2 cellular contexts compared by ENCODE assay signal in the genomic region with DNA sequence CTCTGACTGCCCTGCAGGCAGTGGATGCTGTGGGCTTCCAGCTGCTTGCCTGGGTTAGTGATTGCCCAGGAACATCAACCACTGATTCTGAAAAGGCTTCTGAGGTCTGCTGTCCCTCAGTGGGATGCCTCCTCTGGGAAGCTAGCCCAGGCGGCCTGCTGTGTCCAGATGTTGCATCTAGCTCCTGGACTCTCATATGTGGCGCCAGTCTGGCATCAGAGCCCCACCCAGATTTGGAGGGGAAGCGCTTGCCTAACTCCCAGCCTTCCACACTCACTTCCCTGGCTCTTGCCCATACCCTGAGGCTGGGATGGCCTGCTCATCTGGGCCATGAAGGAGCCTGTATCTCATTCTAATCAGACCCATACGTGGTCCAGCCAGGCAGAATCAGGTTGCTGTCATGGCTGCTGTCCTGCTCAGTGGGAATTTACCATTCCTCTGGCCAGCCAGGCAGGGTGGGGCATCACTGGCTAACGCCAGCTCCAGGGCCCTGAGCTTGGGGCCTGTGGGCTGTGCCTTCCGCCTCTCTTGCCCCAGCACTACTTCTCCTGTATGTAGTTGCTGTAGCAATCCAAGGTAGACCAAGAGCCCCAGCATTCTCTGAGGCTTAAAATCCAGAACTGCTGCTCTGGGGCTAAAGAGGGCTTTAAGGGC.
TF ChIP-seq lines count a peak whose summit lies in the region.

No MANE protein-coding gene starts in this region.

TF ChIP-seq in IMR-90, 13 proteins besides CTCF, POLR2A, EP300 and RAD21:
- TF ChIP-seq RFX5 (IDR thresholded peaks at IDR 0.05; ENCODE audit: low read depth, low read length) (no peak), FOS (IDR thresholded peaks at IDR 0.05; ENCODE audit: low read depth, low read length) (no peak), RCOR1 (IDR thresholded peaks at IDR 0.05; ENCODE audit: insufficient replicate concordance, low read length) (no peak), MAFK (IDR thresholded peaks at IDR 0.05; ENCODE audit: low read depth, low read length) (no peak), MAZ (IDR thresholded peaks at IDR 0.05; ENCODE audit: borderline replicate concordance, low read depth, low read length) (no peak), NFE2L2 (IDR thresholded peaks at IDR 0.05; ENCODE audit: low read depth, low read length) (no peak), CHD1 (IDR thresholded peaks at IDR 0.05; ENCODE audit: low read depth, low read length) (no peak), BHLHE40 (IDR thresholded peaks at IDR 0.05; ENCODE audit: low read depth, low read length) (no peak), MXI1 (IDR thresholded peaks at IDR 0.05; ENCODE audit: borderline replicate concordance, low read depth, low read length) (no peak), SMC3 (IDR thresholded peaks at IDR 0.05; ENCODE audit: low read depth, low read length) (no peak)
- TF ChIP-seq, protein P1, sequence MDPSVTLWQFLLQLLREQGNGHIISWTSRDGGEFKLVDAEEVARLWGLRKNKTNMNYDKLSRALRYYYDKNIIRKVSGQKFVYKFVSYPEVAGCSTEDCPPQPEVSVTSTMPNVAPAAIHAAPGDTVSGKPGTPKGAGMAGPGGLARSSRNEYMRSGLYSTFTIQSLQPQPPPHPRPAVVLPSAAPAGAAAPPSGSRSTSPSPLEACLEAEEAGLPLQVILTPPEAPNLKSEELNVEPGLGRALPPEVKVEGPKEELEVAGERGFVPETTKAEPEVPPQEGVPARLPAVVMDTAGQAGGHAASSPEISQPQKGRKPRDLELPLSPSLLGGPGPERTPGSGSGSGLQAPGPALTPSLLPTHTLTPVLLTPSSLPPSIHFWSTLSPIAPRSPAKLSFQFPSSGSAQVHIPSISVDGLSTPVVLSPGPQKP (IDR thresholded peaks at IDR 0.05; ENCODE audit: borderline replicate concordance, low read depth, low read length), result no peak
- TF ChIP-seq, protein P2, sequence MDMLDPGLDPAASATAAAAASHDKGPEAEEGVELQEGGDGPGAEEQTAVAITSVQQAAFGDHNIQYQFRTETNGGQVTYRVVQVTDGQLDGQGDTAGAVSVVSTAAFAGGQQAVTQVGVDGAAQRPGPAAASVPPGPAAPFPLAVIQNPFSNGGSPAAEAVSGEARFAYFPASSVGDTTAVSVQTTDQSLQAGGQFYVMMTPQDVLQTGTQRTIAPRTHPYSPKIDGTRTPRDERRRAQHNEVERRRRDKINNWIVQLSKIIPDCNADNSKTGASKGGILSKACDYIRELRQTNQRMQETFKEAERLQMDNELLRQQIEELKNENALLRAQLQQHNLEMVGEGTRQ (IDR thresholded peaks at IDR 0.05; ENCODE audit: low read depth, low read length), result no peak

TF ChIP-seq in H1, 55 proteins besides CTCF, POLR2A, EP300 and RAD21:
- TF ChIP-seq RXRA (IDR thresholded peaks at IDR 0.05; ENCODE audit: insufficient read depth, low read depth, low read length) (no peak), POLR2AphosphoS5 (IDR thresholded peaks at IDR 0.05; ENCODE audit: low read depth, low read length) (no peak), JUND (IDR thresholded peaks at IDR 0.05; ENCODE audit: low read length) (no peak), BACH1 (IDR thresholded peaks at IDR 0.05; ENCODE audit: low read length) (no peak), PHF8 (conservative IDR thresholded peaks at IDR 0.05; ENCODE audit: low read depth, low read length) (no peak), CBX5 (IDR thresholded peaks at IDR 0.05; ENCODE audit: low read depth, low read length) (no peak), BCL11A (IDR thresholded peaks at IDR 0.05; ENCODE audit: low read depth in 2 of 2, low read length in 2 of 2) (no peak), TAF7 (optimal IDR thresholded peaks at IDR 0.05; ENCODE audit: borderline replicate concordance, low read depth, low read length) (no peak), KDM4A (IDR thresholded peaks at IDR 0.05; ENCODE audit: low read depth, low read length, severe bottlenecking) (no peak), MAFK (IDR thresholded peaks at IDR 0.05; ENCODE audit: low read depth, low read length) (no peak), SAP30 (IDR thresholded peaks at IDR 0.05; ENCODE audit: insufficient read depth, insufficient replicate concordance, low read length) (no peak), HDAC6 (IDR thresholded peaks at IDR 0.05; ENCODE audit: low read depth, low read length) (no peak), HDAC2 (IDR thresholded peaks at IDR 0.05; ENCODE audit: borderline replicate concordance in 1 of 2, low read depth in 2 of 2, low read length in 2 of 2) (no peak), RBBP5 (IDR thresholded peaks at IDR 0.05; ENCODE audit: borderline replicate concordance, low read depth, low read length) (no peak), SIX5 (IDR thresholded peaks at IDR 0.05; ENCODE audit: low read depth, low read length) (no peak), NRF1 (IDR thresholded peaks at IDR 0.05; ENCODE audit: low read depth, low read length) (no peak), SP2 (IDR thresholded peaks at IDR 0.05; ENCODE audit: low read length) (no peak)
- TF ChIP-seq, protein P3, sequence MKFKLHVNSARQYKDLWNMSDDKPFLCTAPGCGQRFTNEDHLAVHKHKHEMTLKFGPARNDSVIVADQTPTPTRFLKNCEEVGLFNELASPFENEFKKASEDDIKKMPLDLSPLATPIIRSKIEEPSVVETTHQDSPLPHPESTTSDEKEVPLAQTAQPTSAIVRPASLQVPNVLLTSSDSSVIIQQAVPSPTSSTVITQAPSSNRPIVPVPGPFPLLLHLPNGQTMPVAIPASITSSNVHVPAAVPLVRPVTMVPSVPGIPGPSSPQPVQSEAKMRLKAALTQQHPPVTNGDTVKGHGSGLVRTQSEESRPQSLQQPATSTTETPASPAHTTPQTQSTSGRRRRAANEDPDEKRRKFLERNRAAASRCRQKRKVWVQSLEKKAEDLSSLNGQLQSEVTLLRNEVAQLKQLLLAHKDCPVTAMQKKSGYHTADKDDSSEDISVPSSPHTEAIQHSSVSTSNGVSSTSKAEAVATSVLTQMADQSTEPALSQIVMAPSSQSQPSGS (IDR thresholded peaks at IDR 0.05; ENCODE audit: low read length), result no peak
- TF ChIP-seq, protein P4, sequence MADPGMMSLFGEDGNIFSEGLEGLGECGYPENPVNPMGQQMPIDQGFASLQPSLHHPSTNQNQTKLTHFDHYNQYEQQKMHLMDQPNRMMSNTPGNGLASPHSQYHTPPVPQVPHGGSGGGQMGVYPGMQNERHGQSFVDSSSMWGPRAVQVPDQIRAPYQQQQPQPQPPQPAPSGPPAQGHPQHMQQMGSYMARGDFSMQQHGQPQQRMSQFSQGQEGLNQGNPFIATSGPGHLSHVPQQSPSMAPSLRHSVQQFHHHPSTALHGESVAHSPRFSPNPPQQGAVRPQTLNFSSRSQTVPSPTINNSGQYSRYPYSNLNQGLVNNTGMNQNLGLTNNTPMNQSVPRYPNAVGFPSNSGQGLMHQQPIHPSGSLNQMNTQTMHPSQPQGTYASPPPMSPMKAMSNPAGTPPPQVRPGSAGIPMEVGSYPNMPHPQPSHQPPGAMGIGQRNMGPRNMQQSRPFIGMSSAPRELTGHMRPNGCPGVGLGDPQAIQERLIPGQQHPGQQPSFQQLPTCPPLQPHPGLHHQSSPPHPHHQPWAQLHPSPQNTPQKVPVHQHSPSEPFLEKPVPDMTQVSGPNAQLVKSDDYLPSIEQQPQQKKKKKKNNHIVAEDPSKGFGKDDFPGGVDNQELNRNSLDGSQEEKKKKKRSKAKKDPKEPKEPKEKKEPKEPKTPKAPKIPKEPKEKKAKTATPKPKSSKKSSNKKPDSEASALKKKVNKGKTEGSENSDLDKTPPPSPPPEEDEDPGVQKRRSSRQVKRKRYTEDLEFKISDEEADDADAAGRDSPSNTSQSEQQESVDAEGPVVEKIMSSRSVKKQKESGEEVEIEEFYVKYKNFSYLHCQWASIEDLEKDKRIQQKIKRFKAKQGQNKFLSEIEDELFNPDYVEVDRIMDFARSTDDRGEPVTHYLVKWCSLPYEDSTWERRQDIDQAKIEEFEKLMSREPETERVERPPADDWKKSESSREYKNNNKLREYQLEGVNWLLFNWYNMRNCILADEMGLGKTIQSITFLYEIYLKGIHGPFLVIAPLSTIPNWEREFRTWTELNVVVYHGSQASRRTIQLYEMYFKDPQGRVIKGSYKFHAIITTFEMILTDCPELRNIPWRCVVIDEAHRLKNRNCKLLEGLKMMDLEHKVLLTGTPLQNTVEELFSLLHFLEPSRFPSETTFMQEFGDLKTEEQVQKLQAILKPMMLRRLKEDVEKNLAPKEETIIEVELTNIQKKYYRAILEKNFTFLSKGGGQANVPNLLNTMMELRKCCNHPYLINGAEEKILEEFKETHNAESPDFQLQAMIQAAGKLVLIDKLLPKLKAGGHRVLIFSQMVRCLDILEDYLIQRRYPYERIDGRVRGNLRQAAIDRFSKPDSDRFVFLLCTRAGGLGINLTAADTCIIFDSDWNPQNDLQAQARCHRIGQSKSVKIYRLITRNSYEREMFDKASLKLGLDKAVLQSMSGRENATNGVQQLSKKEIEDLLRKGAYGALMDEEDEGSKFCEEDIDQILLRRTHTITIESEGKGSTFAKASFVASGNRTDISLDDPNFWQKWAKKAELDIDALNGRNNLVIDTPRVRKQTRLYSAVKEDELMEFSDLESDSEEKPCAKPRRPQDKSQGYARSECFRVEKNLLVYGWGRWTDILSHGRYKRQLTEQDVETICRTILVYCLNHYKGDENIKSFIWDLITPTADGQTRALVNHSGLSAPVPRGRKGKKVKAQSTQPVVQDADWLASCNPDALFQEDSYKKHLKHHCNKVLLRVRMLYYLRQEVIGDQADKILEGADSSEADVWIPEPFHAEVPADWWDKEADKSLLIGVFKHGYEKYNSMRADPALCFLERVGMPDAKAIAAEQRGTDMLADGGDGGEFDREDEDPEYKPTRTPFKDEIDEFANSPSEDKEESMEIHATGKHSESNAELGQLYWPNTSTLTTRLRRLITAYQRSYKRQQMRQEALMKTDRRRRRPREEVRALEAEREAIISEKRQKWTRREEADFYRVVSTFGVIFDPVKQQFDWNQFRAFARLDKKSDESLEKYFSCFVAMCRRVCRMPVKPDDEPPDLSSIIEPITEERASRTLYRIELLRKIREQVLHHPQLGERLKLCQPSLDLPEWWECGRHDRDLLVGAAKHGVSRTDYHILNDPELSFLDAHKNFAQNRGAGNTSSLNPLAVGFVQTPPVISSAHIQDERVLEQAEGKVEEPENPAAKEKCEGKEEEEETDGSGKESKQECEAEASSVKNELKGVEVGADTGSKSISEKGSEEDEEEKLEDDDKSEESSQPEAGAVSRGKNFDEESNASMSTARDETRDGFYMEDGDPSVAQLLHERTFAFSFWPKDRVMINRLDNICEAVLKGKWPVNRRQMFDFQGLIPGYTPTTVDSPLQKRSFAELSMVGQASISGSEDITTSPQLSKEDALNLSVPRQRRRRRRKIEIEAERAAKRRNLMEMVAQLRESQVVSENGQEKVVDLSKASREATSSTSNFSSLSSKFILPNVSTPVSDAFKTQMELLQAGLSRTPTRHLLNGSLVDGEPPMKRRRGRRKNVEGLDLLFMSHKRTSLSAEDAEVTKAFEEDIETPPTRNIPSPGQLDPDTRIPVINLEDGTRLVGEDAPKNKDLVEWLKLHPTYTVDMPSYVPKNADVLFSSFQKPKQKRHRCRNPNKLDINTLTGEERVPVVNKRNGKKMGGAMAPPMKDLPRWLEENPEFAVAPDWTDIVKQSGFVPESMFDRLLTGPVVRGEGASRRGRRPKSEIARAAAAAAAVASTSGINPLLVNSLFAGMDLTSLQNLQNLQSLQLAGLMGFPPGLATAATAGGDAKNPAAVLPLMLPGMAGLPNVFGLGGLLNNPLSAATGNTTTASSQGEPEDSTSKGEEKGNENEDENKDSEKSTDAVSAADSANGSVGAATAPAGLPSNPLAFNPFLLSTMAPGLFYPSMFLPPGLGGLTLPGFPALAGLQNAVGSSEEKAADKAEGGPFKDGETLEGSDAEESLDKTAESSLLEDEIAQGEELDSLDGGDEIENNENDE (IDR thresholded peaks at IDR 0.05; ENCODE audit: insufficient replicate concordance, low read length), result no peak
